Comparison of ENCODE assay signal across 18 cellular contexts in genomic region chr10:79182122-79182521, GRCh38.
DNase-seq lines count a peak whose midpoint lies in the region; ATAC-seq and TF ChIP-seq lines count a peak whose summit lies in the region.
"Had no signal": no experiment of that assay in that cellular context is flagged by ENCODE, and none has a peak within 500 bp of the region (broad histone marks: within the 10 kb centered on the region; RNA-seq: fewer than 3 reads in every experiment).

No MANE protein-coding gene starts in this region.

- H3K4me3 ChIP-seq in cardiac muscle cell (no peak overlapping the region), gastroesophageal sphincter (no peak overlapping the region), neural progenitor cell (no peak overlapping the region), vagina (no peak overlapping the region)

- H2AFZ ChIP-seq in neural progenitor cell (replicated peaks) = no peak overlapping the region

- TF ChIP-seq POLR2A in gastroesophageal sphincter (IDR thresholded peaks at IDR 0.05) (no peak), vagina (IDR thresholded peaks at IDR 0.05) (no peak)

- peak overlapping the region; percentile 13 for H3K4me3 Mint-ChIP-seq in neural progenitor cell
- H3K4me3 Mint-ChIP-seq: CD4-positive, alpha-beta T cell; immature natural killer cell had no signal

- H3K36me3 ChIP-seq in cardiac muscle cell (no peaks in the 10 kb centered on the region), gastroesophageal sphincter (peaks cover 0 to 13% of the 10 kb centered on the region in 2 donors), neural progenitor cell (no peaks in the 10 kb centered on the region), vagina (no peaks in the 10 kb centered on the region)

- ATAC-seq in left ventricle myocardium superior = no peak
- ATAC-seq in gastroesophageal sphincter = no peak
- ATAC-seq in HG03354 (IDR thresholded peaks at IDR 0.05; ENCODE audit: poor library complexity, severe bottlenecking, unreplicated experiment) = no peak
- ATAC-seq: activated naive CD4-positive, alpha-beta T cell treated with anti-CD3 and anti-CD28 coated beads, Interleukin-2, amount 50 U/mL, for 72 hours had no signal

- TF ChIP-seq CTCF in cardiac muscle cell (IDR thresholded peaks at IDR 0.05; ENCODE audit: low read depth, low read length) (no peak), gastroesophageal sphincter (IDR thresholded peaks at IDR 0.05) (no peak), neural progenitor cell (IDR thresholded peaks at IDR 0.05) (no peak), vagina (IDR thresholded peaks at IDR 0.05) (no peak)

- H3K9me3 ChIP-seq in cardiac muscle cell (ENCODE audit: low read depth) (no peaks in the 10 kb centered on the region), gastroesophageal sphincter (no peaks in the 10 kb centered on the region), neural progenitor cell (ENCODE audit: low read depth) (no peaks in the 10 kb centered on the region), vagina (no peaks in the 10 kb centered on the region)

- H3K27me3 ChIP-seq in cardiac muscle cell (no peaks in the 10 kb centered on the region), gastroesophageal sphincter (no peaks in the 10 kb centered on the region), neural progenitor cell (no peaks in the 10 kb centered on the region), vagina (no peaks in the 10 kb centered on the region)

- peak overlapping the region; percentile 95 for H3K27ac ChIP-seq in cardiac muscle cell
- peak overlapping the region in 3 of 4 donors; percentile 65 to 82 (median 78) for H3K27ac ChIP-seq in gastroesophageal sphincter
- H3K27ac ChIP-seq in neural progenitor cell = no peak overlapping the region
- peak overlapping the region; percentile 73 for H3K27ac ChIP-seq in vagina
- H3K27ac ChIP-seq: HL-60 had no signal

- peaks cover 9% of the 10 kb centered on the region for H3F3A ChIP-seq in neural progenitor cell (ENCODE audit: low read depth)

- no peak overlapping the region for H3K9ac ChIP-seq in neural progenitor cell

- no peaks in the 10 kb centered on the region for H3K79me2 ChIP-seq in neural progenitor cell (ENCODE audit: low read depth)

- no peaks in the 10 kb centered on the region for H3K9me3 Mint-ChIP-seq in neural progenitor cell
- H3K9me3 Mint-ChIP-seq: activated naive CD4-positive, alpha-beta T cell treated with anti-CD3 and anti-CD28 coated beads, Interleukin-2, amount 50 U/mL, for 72 hours; CD4-positive, alpha-beta T cell; immature natural killer cell had no signal

- TF ChIP-seq EP300 in gastroesophageal sphincter (IDR thresholded peaks at IDR 0.05) = no peak

- intact Hi-C loops in left ventricle myocardium superior (cut with micrococcal nuclease) = loop anchor here (10.0 kb wide), 1 partner anchor 107 kb away; no protein-coding TSS in a partner anchor
- intact Hi-C loops in vagina (cut with DNase I) = no loop called here

- H3K4me1 Mint-ChIP-seq in neural progenitor cell = peaks cover 96% of the 10 kb centered on the region

- H3K4me1 ChIP-seq in cardiac muscle cell (ENCODE audit: low read depth) (peaks cover 96% of the 10 kb centered on the region), gastroesophageal sphincter (peaks cover 13 to 100% (median 89%) of the 10 kb centered on the region in 3 donors), neural progenitor cell (peaks cover 63% of the 10 kb centered on the region), vagina (peaks cover 100% of the 10 kb centered on the region)

- 40 to 83% methylated on average over 1 to 3 of the region's 7 CpGs for WGBS in gastroesophageal sphincter (ENCODE audit: low coverage in 1 of 2), 2 donors

- H3K36me3 Mint-ChIP-seq in neural progenitor cell = peaks cover 11% of the 10 kb centered on the region
- H3K36me3 Mint-ChIP-seq: activated naive CD4-positive, alpha-beta T cell treated with anti-CD3 and anti-CD28 coated beads, Interleukin-2, amount 50 U/mL, for 72 hours had no signal

- peak overlapping the region; percentile 74 for H3K27ac Mint-ChIP-seq in neural progenitor cell
- H3K27ac Mint-ChIP-seq: CD4-positive, alpha-beta T cell had no signal

- no peak overlapping the region for H3K4me2 ChIP-seq in neural progenitor cell

- DNase-seq in cardiac muscle cell (ENCODE audit: low read depth in 1 of 2, low spot score in 1 of 2) (no peak), left ventricle myocardium superior (no peak), neural progenitor cell (ENCODE audit: low spot score) (no peak), vagina (ENCODE audit: extremely low spot score in 2 of 2) (no peak), NCI-H2107 (lab: John Stamatoyannopoulos, UW) (no peak), NCI-H226 (no peak)
- DNase-seq: activated CD8-positive, alpha-beta memory T cell treated with anti-CD3 and anti-CD28 coated beads, Interleukin-2, amount 50 U/mL, for 48 hours; caudate nucleus; CD4-positive, alpha-beta T cell; immature natural killer cell; Kasumi-1; NCI-H1436; posterior cingulate gyrus; T1000 had no signal

- peaks cover 89% of the 10 kb centered on the region for H4K20me1 ChIP-seq in neural progenitor cell (ENCODE audit: low read depth)

- peaks cover 10% of the 10 kb centered on the region for H3K27me3 Mint-ChIP-seq in neural progenitor cell (ENCODE audit: insufficient read depth, low read depth)
- H3K27me3 Mint-ChIP-seq: CD4-positive, alpha-beta T cell had no signal
